ENCODE assay signal across 1 cellular context in genomic region chr20:36646678-36647077, GRCh38.
A peak's percentile ranks its signal among the peaks of the same experiment; 100 is the strongest.
TF ChIP-seq lines count a peak whose summit lies in the region.

No MANE protein-coding gene starts in this region.

TF ChIP-seq in HepG2, 621 proteins besides CTCF, POLR2A, EP300 and RAD21:
- TF ChIP-seq TFAP4 (IDR thresholded peaks at IDR 0.05; ENCODE audit: borderline replicate concordance, low read depth) = 0 out of 2 replicates have a peak, but pooled peaks have one; percentile 8
- no peak for TF ChIP-seq ATF7-NPFF (CRISPR knock-in tag; IDR thresholded peaks at IDR 0.05; ENCODE audit: low read depth)
- TF ChIP-seq POLR2AphosphoS5 (IDR thresholded peaks at IDR 0.05; ENCODE audit: low read depth, low read length) = no peak
- TF ChIP-seq GATAD1 (CRISPR knock-in tag; IDR thresholded peaks at IDR 0.05) = no peak
- TF ChIP-seq ZFX (CRISPR knock-in tag; IDR thresholded peaks at IDR 0.05; ENCODE audit: low read depth) = 0 out of 2 replicates have a peak, but pooled peaks have one; percentile 19
- TF ChIP-seq NR3C1 (CRISPR knock-in tag; IDR thresholded peaks at IDR 0.05) = no peak
- TF ChIP-seq ZIK1 (CRISPR knock-in tag; IDR thresholded peaks at IDR 0.05; ENCODE audit: borderline replicate concordance, low read depth) = no peak
- TF ChIP-seq AKAP8 (CRISPR knock-in tag; IDR thresholded peaks at IDR 0.05) = 0 out of 2 replicates have a peak, but pooled peaks have one; percentile 26
- TF ChIP-seq SPEN (CRISPR knock-in tag; IDR thresholded peaks at IDR 0.05; ENCODE audit: low read depth) = peak; percentile 10; the same call in 1 of the 2 replicates
- 0 out of 2 replicates have a peak, but pooled peaks have one; percentile 10 for TF ChIP-seq ZNF609 (CRISPR knock-in tag; IDR thresholded peaks at IDR 0.05; ENCODE audit: borderline replicate concordance)
- TF ChIP-seq XRCC5 (optimal IDR thresholded peaks at IDR 0.05; ENCODE audit: low read length) = peak; percentile 9
- TF ChIP-seq ZFP90 (CRISPR knock-in tag; IDR thresholded peaks at IDR 0.05; ENCODE audit: borderline replicate concordance) = peak; percentile 50; the same call in 1 of the 2 replicates
- peak; percentile 7 for TF ChIP-seq ZEB1 (IDR thresholded peaks at IDR 0.05; ENCODE audit: insufficient replicate concordance, low read depth)
